Comparison of ENCODE assay signal across 1 cellular context in genomic region chr2:148013879-148014278, GRCh38.
TF ChIP-seq lines count a peak whose summit lies in the region.

No MANE protein-coding gene starts in this region.

TF ChIP-seq in K562, 482 proteins besides CTCF, POLR2A, EP300 and RAD21 (continued from another document):
- TF ChIP-seq MLLT1 (IDR thresholded peaks at IDR 0.05) (no peak), ZNF398 (CRISPR knock-in tag; IDR thresholded peaks at IDR 0.05) (no peak), PML (IDR thresholded peaks at IDR 0.05; ENCODE audit: low read length) (no peak), ZBTB40 (IDR thresholded peaks at IDR 0.05) (no peak), ZBTB40 (CRISPR knock-in tag; IDR thresholded peaks at IDR 0.05) (no peak), RB1 (IDR thresholded peaks at IDR 0.05; ENCODE audit: low read depth) (no peak), HMG20A (CRISPR knock-in tag; conservative IDR thresholded peaks at IDR 0.05) (no peak), FOXK1 (CRISPR knock-in tag; IDR thresholded peaks at IDR 0.05; ENCODE audit: borderline replicate concordance) (no peak), SMAD2 (IDR thresholded peaks at IDR 0.05; ENCODE audit: low read depth, low read length) (no peak), PPARD (CRISPR knock-in tag; IDR thresholded peaks at IDR 0.05) (no peak), GMEB1 (CRISPR knock-in tag; IDR thresholded peaks at IDR 0.05) (no peak), ATF1 (CRISPR knock-in tag; IDR thresholded peaks at IDR 0.05) (no peak), ATF1 (tag; IDR thresholded peaks at IDR 0.05) (no peak), EZH2 (IDR thresholded peaks at IDR 0.05; ENCODE audit: borderline replicate concordance, low read depth, low read length) (no peak), TAF7 (tag; IDR thresholded peaks at IDR 0.05) (no peak)
- TF ChIP-seq, protein P1, sequence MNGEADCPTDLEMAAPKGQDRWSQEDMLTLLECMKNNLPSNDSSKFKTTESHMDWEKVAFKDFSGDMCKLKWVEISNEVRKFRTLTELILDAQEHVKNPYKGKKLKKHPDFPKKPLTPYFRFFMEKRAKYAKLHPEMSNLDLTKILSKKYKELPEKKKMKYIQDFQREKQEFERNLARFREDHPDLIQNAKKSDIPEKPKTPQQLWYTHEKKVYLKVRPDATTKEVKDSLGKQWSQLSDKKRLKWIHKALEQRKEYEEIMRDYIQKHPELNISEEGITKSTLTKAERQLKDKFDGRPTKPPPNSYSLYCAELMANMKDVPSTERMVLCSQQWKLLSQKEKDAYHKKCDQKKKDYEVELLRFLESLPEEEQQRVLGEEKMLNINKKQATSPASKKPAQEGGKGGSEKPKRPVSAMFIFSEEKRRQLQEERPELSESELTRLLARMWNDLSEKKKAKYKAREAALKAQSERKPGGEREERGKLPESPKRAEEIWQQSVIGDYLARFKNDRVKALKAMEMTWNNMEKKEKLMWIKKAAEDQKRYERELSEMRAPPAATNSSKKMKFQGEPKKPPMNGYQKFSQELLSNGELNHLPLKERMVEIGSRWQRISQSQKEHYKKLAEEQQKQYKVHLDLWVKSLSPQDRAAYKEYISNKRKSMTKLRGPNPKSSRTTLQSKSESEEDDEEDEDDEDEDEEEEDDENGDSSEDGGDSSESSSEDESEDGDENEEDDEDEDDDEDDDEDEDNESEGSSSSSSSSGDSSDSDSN (IDR thresholded peaks at IDR 0.05; ENCODE audit: borderline replicate concordance in 1 of 2, low read depth in 2 of 2, low read length in 2 of 2) = no peak
- TF ChIP-seq, protein P2, sequence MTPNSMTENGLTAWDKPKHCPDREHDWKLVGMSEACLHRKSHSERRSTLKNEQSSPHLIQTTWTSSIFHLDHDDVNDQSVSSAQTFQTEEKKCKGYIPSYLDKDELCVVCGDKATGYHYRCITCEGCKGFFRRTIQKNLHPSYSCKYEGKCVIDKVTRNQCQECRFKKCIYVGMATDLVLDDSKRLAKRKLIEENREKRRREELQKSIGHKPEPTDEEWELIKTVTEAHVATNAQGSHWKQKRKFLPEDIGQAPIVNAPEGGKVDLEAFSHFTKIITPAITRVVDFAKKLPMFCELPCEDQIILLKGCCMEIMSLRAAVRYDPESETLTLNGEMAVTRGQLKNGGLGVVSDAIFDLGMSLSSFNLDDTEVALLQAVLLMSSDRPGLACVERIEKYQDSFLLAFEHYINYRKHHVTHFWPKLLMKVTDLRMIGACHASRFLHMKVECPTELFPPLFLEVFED (CRISPR knock-in tag; conservative IDR thresholded peaks at IDR 0.05) = no peak
- TF ChIP-seq, protein P3, sequence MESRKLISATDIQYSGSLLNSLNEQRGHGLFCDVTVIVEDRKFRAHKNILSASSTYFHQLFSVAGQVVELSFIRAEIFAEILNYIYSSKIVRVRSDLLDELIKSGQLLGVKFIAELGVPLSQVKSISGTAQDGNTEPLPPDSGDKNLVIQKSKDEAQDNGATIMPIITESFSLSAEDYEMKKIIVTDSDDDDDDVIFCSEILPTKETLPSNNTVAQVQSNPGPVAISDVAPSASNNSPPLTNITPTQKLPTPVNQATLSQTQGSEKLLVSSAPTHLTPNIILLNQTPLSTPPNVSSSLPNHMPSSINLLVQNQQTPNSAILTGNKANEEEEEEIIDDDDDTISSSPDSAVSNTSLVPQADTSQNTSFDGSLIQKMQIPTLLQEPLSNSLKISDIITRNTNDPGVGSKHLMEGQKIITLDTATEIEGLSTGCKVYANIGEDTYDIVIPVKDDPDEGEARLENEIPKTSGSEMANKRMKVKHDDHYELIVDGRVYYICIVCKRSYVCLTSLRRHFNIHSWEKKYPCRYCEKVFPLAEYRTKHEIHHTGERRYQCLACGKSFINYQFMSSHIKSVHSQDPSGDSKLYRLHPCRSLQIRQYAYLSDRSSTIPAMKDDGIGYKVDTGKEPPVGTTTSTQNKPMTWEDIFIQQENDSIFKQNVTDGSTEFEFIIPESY (CRISPR knock-in tag; IDR thresholded peaks at IDR 0.05) = no peak
